Comparison of ENCODE assay signal across 22 cellular contexts in genomic region chr16:1157639-1158455, GRCh38. TPM values are rescaled to one million over a fixed set of nuclear protein-coding genes. Genes with fewer than 3 reads are reported as not detected.
DNase-seq lines count a peak whose midpoint lies in the region; ATAC-seq and TF ChIP-seq lines count a peak whose summit lies in the region.
"Had no signal": no experiment of that assay in that cellular context is flagged by ENCODE, and none has a peak within 500 bp of the region (broad histone marks: within the 10 kb centered on the region; RNA-seq: fewer than 3 reads in every experiment).

No MANE protein-coding gene starts in this region.

- peaks cover 44% of the 10 kb centered on the region for H3K4me1 ChIP-seq in parathyroid adenoma
- no peaks in the 10 kb centered on the region for H3K4me1 ChIP-seq in urinary bladder (ENCODE audit: insufficient read depth)
- H3K4me1 ChIP-seq: BE2C had no signal

- H2AFZ ChIP-seq in parathyroid adenoma = peak overlapping the region; percentile 74

- H3K27ac ChIP-seq in parathyroid adenoma = peak overlapping the region; percentile 100
- H3K27ac ChIP-seq in urinary bladder (ENCODE audit: low read depth) = peak overlapping the region; percentile 30
- H3K27ac ChIP-seq: HL-60 had no signal

- no peak for TF ChIP-seq CTCF in parathyroid adenoma (IDR thresholded peaks at IDR 0.05)

- H3K9ac ChIP-seq in parathyroid adenoma = peak overlapping the region; percentile 80

- H3K4me2 ChIP-seq in parathyroid adenoma (ENCODE audit: low read length) = no peak overlapping the region
- H3K4me2 ChIP-seq: smooth muscle cell had no signal

- no peaks in the 10 kb centered on the region for H3K27me3 ChIP-seq in parathyroid adenoma (ENCODE audit: control insufficient read depth, insufficient read depth, low read length)

- H3K4me3 ChIP-seq in parathyroid adenoma (ENCODE audit: low read depth, low read length) (no peak overlapping the region), urinary bladder (ENCODE audit: low read depth, low read length) (no peak overlapping the region)
- H3K4me3 ChIP-seq: smooth muscle cell had no signal

- peaks cover 9% of the 10 kb centered on the region for H3K79me2 ChIP-seq in parathyroid adenoma

- no peaks in the 10 kb centered on the region for H3K9me3 ChIP-seq in parathyroid adenoma (ENCODE audit: control insufficient read depth, low read length)
- H3K9me3 ChIP-seq: BE2C had no signal

- 73% methylated on average over 40 of the region's 40 CpGs for WGBS in urinary bladder

- no peaks in the 10 kb centered on the region for H3K36me3 ChIP-seq in parathyroid adenoma (ENCODE audit: control insufficient read depth, insufficient read depth, low read length)
- no peaks in the 10 kb centered on the region for H3K36me3 ChIP-seq in urinary bladder (ENCODE audit: insufficient read depth)
- H3K36me3 ChIP-seq: BE2C had no signal

- peak; percentile 29 for DNase-seq in NCI-H82 (lab: John Stamatoyannopoulos, UW)
- DNase-seq in NCI-H82 treated with DMSO at 0.1 percent for 48 hours (lab: John Stamatoyannopoulos, UW; ENCODE audit: unreplicated experiment) = no peak
- DNase-seq in Right ventricle myocardium superior = peak; percentile 66
- no peak for DNase-seq in activated CD4-positive, alpha-beta T cell treated with anti-CD3 and anti-CD28 coated beads for 1 hour
- DNase-seq in activated CD8-positive, alpha-beta memory T cell treated with anti-CD3 and anti-CD28 coated beads, Interleukin-2, amount 50 U/mL, for 4 hours = no peak
- DNase-seq in UCSD-AML1 (lab: John Stamatoyannopoulos, UW; ENCODE audit: unreplicated experiment) = no peak
- DNase-seq: activated CD4-positive, alpha-beta T cell treated with anti-CD3 and anti-CD28 coated beads, Interleukin-2, amount 50 U/mL, for 1 hour; activated naive CD8-positive, alpha-beta T cell treated with anti-CD3 and anti-CD28 coated beads, Interleukin-2, amount 10 ng/mL, durations not matched to agents 7 days and 5 days; BE2C; cortex of kidney; mesendoderm; NCI-H1417 treated with DMSO at 0.1 percent for 48 hours; NCI-H526 treated with DMSO at 0.1 percent for 48 hours; stimulated activated CD4-positive, alpha-beta T cell treated with anti-CD3 and anti-CD28 coated beads, Interleukin-2, amount 100 ng/mL, for 48 hours; stimulated activated naive CD8-positive, alpha-beta T cell treated with anti-CD3 and anti-CD28 coated beads, Interleukin-15, Interleukin-2, amounts not matched to agents 100 U/mL and 50 U/mL, for 24 hours had no signal

- ATAC-seq in Right ventricle myocardium superior (ENCODE audit: poor library complexity) = peak; percentile 2
- ATAC-seq: natural killer cell treated with Interleukin-12 subunit alpha and Interleukin-12 subunit beta and Interleukin-15 and Interleukin-18, amount 100 ng/mL, for 72 hours; stimulated activated naive CD8-positive, alpha-beta T cell treated with anti-CD3 and anti-CD28 coated beads, Interleukin-15, Interleukin-2, amounts not matched to agents 100 U/mL and 50 U/mL, for 24 hours had no signal

- intact Hi-C loops in Right ventricle myocardium superior (cut with DNase I) = no loop called here

RNA-seq across cellular contexts. Expression of gene CACNA1H, which starts 4.9 kb away (rescaled TPM):
- total RNA-seq in Right ventricle myocardium superior (4.2 TPM), urinary bladder (10.6 TPM)
- polyA plus RNA-seq in urinary bladder = 151 TPM
- total RNA-seq: MCF 10A had no signal
- polyA plus RNA-seq: keratinocyte had no signal

Comparison
In these comparisons a context has a peak if more than half of its experiments do, and no peak if none do; other contexts are left out.
1. DNase-seq: peak in NCI-H82 (single experiment) and Right ventricle myocardium superior (single experiment); none in NCI-H82 treated with DMSO at 0.1 percent for 48 hours (single experiment), activated CD4-positive, alpha-beta T cell treated with anti-CD3 and anti-CD28 coated beads for 1 hour (single experiment), activated CD8-positive, alpha-beta memory T cell treated with anti-CD3 and anti-CD28 coated beads, Interleukin-2, amount 50 U/mL, for 4 hours (single experiment) and UCSD-AML1 (single experiment).